Comparison of ENCODE assay signal across 13 cellular contexts in the genomic region with DNA sequence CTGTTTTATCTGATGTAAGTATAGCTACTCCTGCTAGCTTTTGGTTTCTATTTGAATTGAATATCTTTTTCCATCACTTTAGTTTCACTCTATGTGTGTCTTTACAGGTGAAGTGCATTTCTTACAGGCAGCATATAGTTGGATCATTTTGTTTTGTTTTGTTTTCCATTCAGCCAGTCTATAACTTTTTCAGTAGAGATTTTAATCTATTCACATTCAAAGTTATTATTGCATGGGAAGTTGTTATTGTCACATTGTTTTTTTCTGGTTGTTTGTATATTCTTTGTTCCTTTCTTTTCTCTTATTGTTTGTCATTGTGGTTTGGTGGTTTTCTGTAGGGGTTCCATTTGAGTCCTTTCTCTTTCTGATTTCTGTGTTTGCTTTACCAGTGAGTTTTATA.
DNase-seq lines count a peak whose midpoint lies in the region; ATAC-seq lines count a peak whose summit lies in the region.
"Had no signal": no experiment of that assay in that cellular context is flagged by ENCODE, and none has a peak within 500 bp of the region (broad histone marks: within the 10 kb centered on the region; RNA-seq: fewer than 3 reads in every experiment).

No MANE protein-coding gene starts in this region.

- H3K4me1 Mint-ChIP-seq in activated CD4-positive, alpha-beta T cell treated with anti-CD3 and anti-CD28 coated beads for 36 hours, result peaks cover 6% of the 10 kb centered on the region
- peaks cover 8% of the 10 kb centered on the region for H3K4me1 Mint-ChIP-seq in activated T-helper 2 cell treated with anti-CD3 and anti-CD28 coated beads, Interferon-gamma antibody, Interleukin-2, Interleukin-4, amounts not matched to agents 10 μg/mL and 5 μg/mL and 100 μg/mL, durations not matched to agents 14 hours and 24 hours and 36 hours (ENCODE audit: low read depth)

- peak overlapping the region; percentile 9 for H3K27ac Mint-ChIP-seq in activated CD4-positive, alpha-beta T cell treated with anti-CD3 and anti-CD28 coated beads for 36 hours
- H3K27ac Mint-ChIP-seq in activated T-helper 2 cell treated with anti-CD3 and anti-CD28 coated beads, Interferon-gamma antibody, Interleukin-2, Interleukin-4, amounts not matched to agents 10 μg/mL and 5 μg/mL and 100 μg/mL, durations not matched to agents 14 hours and 24 hours and 36 hours, result peak overlapping the region; percentile 54
- H3K27ac Mint-ChIP-seq: activated CD4-positive, alpha-beta memory T cell treated with anti-CD3 and anti-CD28 coated beads, Interleukin-2, amount 10 ng/mL, durations not matched to agents 7 days and 5 days; dendritic cell treated with granulocyte-macrophage colony-stimulating factor and Interleukin-4, amounts not matched to agents 40 ng/mL and 50 ng/mL, for 4 days; nephron had no signal

- peak; percentile 84 for ATAC-seq in activated CD4-positive, alpha-beta T cell treated with anti-CD3 and anti-CD28 coated beads for 36 hours
- ATAC-seq in GM21619 (IDR thresholded peaks at IDR 0.05; ENCODE audit: unreplicated experiment) (peak; percentile 91), HG03103 (IDR thresholded peaks at IDR 0.05; ENCODE audit: low read depth, unreplicated experiment) (peak; percentile 95)
- ATAC-seq: left colon had no signal

- CTCF ChIA-PET in activated CD4-positive, alpha-beta T cell treated with anti-CD3 and anti-CD28 coated beads for 36 hours (lab: Charles Lee), result interaction anchor here (0.6 kb wide), 1 partner anchor 233 kb away, joined by 4 read pairs; no protein-coding TSS in a partner anchor

- H3K36me3 Mint-ChIP-seq in activated CD4-positive, alpha-beta T cell treated with anti-CD3 and anti-CD28 coated beads for 36 hours (ENCODE audit: low read depth), result no peaks in the 10 kb centered on the region
- no peaks in the 10 kb centered on the region for H3K36me3 Mint-ChIP-seq in activated T-helper 2 cell treated with anti-CD3 and anti-CD28 coated beads, Interferon-gamma antibody, Interleukin-2, Interleukin-4, amounts not matched to agents 10 μg/mL and 5 μg/mL and 100 μg/mL, durations not matched to agents 14 hours and 24 hours and 36 hours (ENCODE audit: low read depth)

- peaks cover 4% of the 10 kb centered on the region for H3K27me3 Mint-ChIP-seq in activated CD4-positive, alpha-beta T cell treated with anti-CD3 and anti-CD28 coated beads for 36 hours
- no peaks in the 10 kb centered on the region for H3K27me3 Mint-ChIP-seq in activated T-helper 2 cell treated with anti-CD3 and anti-CD28 coated beads, Interferon-gamma antibody, Interleukin-2, Interleukin-4, amounts not matched to agents 10 μg/mL and 5 μg/mL and 100 μg/mL, durations not matched to agents 14 hours and 24 hours and 36 hours (ENCODE audit: low read depth)
- H3K27me3 Mint-ChIP-seq: activated CD4-positive, alpha-beta memory T cell treated with anti-CD3 and anti-CD28 coated beads, Interleukin-2, amount 10 ng/mL, durations not matched to agents 7 days and 5 days; dendritic cell treated with granulocyte-macrophage colony-stimulating factor and Interleukin-4, amounts not matched to agents 40 ng/mL and 50 ng/mL, for 4 days had no signal

- H3K9me3 Mint-ChIP-seq in activated CD4-positive, alpha-beta T cell treated with anti-CD3 and anti-CD28 coated beads for 36 hours (ENCODE audit: low read depth), result peaks cover 1% of the 10 kb centered on the region
- no peaks in the 10 kb centered on the region for H3K9me3 Mint-ChIP-seq in activated T-helper 2 cell treated with anti-CD3 and anti-CD28 coated beads, Interferon-gamma antibody, Interleukin-2, Interleukin-4, amounts not matched to agents 10 μg/mL and 5 μg/mL and 100 μg/mL, durations not matched to agents 14 hours and 24 hours and 36 hours
- H3K9me3 Mint-ChIP-seq: activated CD4-positive, alpha-beta memory T cell treated with anti-CD3 and anti-CD28 coated beads, Interleukin-2, amount 10 ng/mL, durations not matched to agents 7 days and 5 days had no signal

- intact Hi-C loops in activated CD4-positive, alpha-beta T cell treated with anti-CD3 and anti-CD28 coated beads for 36 hours (cut with DNase I, micrococcal nuclease), result no loop called here
- intact Hi-C loops in activated T-helper 2 cell treated with anti-CD3 and anti-CD28 coated beads, Interferon-gamma antibody, Interleukin-2, Interleukin-4, amounts not matched to agents 10 μg/mL and 5 μg/mL and 100 μg/mL, durations not matched to agents 14 hours and 24 hours and 36 hours (cut with micrococcal nuclease), result no loop called here
- intact Hi-C loops in posterior vena cava (cut with DNase I), result loop anchor here in 1 of 2 donors (10.0 kb wide), 1 partner anchor 523 kb away; no protein-coding TSS in a partner anchor

- no peak for DNase-seq in activated CD4-positive, alpha-beta T cell treated with anti-CD3 and anti-CD28 coated beads for 36 hours
- DNase-seq in activated CD4-positive, alpha-beta T cell treated with anti-CD3 and anti-CD28 coated beads for 4 hours, result no peak
- no peak for DNase-seq in activated T-helper 2 cell treated with anti-CD3 and anti-CD28 coated beads, Interferon-gamma antibody, Interleukin-2, Interleukin-4, amounts not matched to agents 10 μg/mL and 5 μg/mL and 100 μg/mL, durations not matched to agents 14 hours and 24 hours and 36 hours (ENCODE audit: low spot score)
- no peak for DNase-seq in GM19240 (ENCODE audit: insufficient read length, low spot score)
- no peak for DNase-seq in posterior vena cava (ENCODE audit: low spot score)
- DNase-seq in NK-92 (lab: John Stamatoyannopoulos, UW; ENCODE audit: unreplicated experiment), result no peak
- DNase-seq: activated CD4-positive, alpha-beta memory T cell treated with anti-CD3 and anti-CD28 coated beads, Interleukin-2, amount 10 ng/mL, durations not matched to agents 7 days and 5 days; left colon; SW 1271 had no signal

- no peak overlapping the region for H3K4me3 Mint-ChIP-seq in activated CD4-positive, alpha-beta T cell treated with anti-CD3 and anti-CD28 coated beads for 36 hours
- no peak overlapping the region for H3K4me3 Mint-ChIP-seq in activated T-helper 2 cell treated with anti-CD3 and anti-CD28 coated beads, Interferon-gamma antibody, Interleukin-2, Interleukin-4, amounts not matched to agents 10 μg/mL and 5 μg/mL and 100 μg/mL, durations not matched to agents 14 hours and 24 hours and 36 hours (ENCODE audit: low read depth)
- H3K4me3 Mint-ChIP-seq: activated CD4-positive, alpha-beta memory T cell treated with anti-CD3 and anti-CD28 coated beads, Interleukin-2, amount 10 ng/mL, durations not matched to agents 7 days and 5 days; dendritic cell treated with granulocyte-macrophage colony-stimulating factor and Interleukin-4, amounts not matched to agents 40 ng/mL and 50 ng/mL, for 4 days; nephron had no signal

- POLR2A ChIA-PET in activated CD4-positive, alpha-beta T cell treated with anti-CD3 and anti-CD28 coated beads for 36 hours (lab: Charles Lee), result no interaction called here
